ENCODE assay signal across 17 cellular contexts in the genomic region with DNA sequence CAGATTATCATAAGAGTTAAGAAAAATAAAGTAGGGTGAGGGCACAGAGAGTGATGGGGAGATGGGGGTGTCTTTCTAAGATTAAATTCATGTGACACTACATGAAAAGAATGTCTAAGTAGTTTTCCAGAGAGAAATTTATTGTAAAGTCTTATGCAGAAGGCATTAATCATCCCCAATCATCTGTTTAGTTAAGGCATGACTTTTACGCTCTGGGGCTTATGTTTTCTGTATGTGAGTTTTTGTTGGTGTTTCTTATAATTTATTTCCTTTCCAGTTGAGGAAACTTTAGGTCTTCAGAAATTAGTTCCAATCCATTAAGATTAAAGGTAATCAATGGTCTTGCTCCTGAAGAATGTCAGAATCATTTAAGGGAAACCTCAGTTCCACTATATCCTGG.
"Had no signal": no experiment of that assay in that cellular context is flagged by ENCODE, and none has a peak within 500 bp of the region (broad histone marks: within the 10 kb centered on the region; RNA-seq: fewer than 3 reads in every experiment).

No MANE protein-coding gene starts in this region.

- DNase-seq: activated CD4-positive, alpha-beta T cell treated with anti-CD3 and anti-CD28 coated beads for 1 hour; activated CD4-positive, alpha-beta T cell treated with anti-CD3 and anti-CD28 coated beads, Interleukin-2, amount 50 U/mL, for 4 hours; activated CD8-positive, alpha-beta memory T cell treated with anti-CD3 and anti-CD28 coated beads for 24 hours; activated CD8-positive, alpha-beta memory T cell treated with anti-CD3 and anti-CD28 coated beads, Interleukin-2, amount 50 U/mL, for 4 hours; activated naive CD4-positive, alpha-beta T cell; activated T-cell treated with anti-CD3 and anti-CD28 coated beads, Interleukin-2, amount 50 U/mL, for 24 hours; colonic mucosa; foreskin melanocyte; mesendoderm; naive B cell; stimulated activated CD4-positive, alpha-beta T cell treated with anti-CD3 and anti-CD28 coated beads, Interleukin-4, amount 100 ng/mL, for 1 hour; stimulated activated naive CD4-positive, alpha-beta T cell treated with Interleukin-2 at 50 U/mL for 16 hours; T-helper 9 cell had no signal

- H3K27me3 ChIP-seq: breast epithelium, colonic mucosa, vagina had no signal

- H3K9me3 ChIP-seq: breast epithelium, colonic mucosa, prostate gland, thoracic aorta, vagina had no signal

- H3K36me3 ChIP-seq: breast epithelium, colonic mucosa, prostate gland, thoracic aorta, vagina had no signal

- H3K27ac ChIP-seq: breast epithelium, colonic mucosa, prostate gland, thoracic aorta, vagina had no signal

- H3K4me3 ChIP-seq: breast epithelium, colonic mucosa, prostate gland, thoracic aorta, vagina had no signal

- H3K4me1 ChIP-seq: breast epithelium, colonic mucosa, prostate gland, vagina had no signal
